Comparison of ENCODE assay signal across 1 cellular context in the genomic region with DNA sequence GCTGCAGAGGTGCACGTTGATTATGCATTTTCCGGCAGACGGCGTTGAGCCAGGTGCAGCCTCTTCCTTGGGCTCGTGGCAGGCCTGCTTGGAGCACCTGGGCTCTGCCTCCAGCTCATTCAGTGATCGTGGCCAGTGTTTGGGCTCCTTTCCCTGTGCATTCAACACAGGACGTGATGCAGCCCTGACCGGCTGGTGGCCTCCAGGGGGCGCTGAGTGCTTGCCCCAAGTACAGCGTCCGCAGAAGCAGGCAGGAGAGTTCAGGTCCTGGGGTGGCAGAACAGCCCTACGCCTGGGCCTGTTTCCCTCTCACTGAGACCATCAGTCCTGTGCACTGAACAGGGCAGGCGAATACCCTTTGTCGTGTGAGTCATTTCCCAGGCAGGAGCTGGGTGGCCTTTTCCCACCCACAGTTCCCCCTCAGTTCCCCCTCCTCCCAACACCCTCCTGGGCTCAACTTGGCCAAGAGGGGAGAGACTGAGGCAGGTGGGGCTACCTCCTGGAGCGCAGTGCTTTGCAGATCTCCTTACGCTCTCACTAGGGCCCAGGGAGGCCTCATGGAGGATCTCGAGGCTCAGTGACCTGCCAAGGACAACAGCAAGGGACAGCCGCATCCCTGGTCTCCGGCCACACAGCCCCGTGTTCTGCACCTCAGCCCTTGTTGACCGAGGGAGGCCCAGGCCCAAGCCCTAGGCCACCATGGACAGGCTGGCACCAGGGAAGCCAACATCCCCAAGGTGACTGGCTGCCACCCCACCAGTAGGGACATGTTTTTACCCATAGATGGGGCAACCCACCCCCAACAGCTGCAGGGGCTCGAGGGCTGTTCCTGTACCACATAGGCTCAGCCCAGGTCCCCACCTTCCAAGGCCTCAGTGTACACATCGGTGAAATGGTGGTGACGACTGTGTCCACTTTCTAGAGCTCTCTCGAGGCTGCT.
TF ChIP-seq lines count a peak whose summit lies in the region.

No MANE protein-coding gene starts in this region.

TF ChIP-seq in HepG2, 621 proteins besides CTCF, POLR2A, EP300 and RAD21 (continued from another document and continues in another):
- TF ChIP-seq, protein P1, sequence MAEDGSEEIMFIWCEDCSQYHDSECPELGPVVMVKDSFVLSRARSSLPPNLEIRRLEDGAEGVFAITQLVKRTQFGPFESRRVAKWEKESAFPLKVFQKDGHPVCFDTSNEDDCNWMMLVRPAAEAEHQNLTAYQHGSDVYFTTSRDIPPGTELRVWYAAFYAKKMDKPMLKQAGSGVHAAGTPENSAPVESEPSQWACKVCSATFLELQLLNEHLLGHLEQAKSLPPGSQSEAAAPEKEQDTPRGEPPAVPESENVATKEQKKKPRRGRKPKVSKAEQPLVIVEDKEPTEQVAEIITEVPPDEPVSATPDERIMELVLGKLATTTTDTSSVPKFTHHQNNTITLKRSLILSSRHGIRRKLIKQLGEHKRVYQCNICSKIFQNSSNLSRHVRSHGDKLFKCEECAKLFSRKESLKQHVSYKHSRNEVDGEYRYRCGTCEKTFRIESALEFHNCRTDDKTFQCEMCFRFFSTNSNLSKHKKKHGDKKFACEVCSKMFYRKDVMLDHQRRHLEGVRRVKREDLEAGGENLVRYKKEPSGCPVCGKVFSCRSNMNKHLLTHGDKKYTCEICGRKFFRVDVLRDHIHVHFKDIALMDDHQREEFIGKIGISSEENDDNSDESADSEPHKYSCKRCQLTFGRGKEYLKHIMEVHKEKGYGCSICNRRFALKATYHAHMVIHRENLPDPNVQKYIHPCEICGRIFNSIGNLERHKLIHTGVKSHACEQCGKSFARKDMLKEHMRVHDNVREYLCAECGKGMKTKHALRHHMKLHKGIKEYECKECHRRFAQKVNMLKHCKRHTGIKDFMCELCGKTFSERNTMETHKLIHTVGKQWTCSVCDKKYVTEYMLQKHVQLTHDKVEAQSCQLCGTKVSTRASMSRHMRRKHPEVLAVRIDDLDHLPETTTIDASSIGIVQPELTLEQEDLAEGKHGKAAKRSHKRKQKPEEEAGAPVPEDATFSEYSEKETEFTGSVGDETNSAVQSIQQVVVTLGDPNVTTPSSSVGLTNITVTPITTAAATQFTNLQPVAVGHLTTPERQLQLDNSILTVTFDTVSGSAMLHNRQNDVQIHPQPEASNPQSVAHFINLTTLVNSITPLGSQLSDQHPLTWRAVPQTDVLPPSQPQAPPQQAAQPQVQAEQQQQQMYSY (CRISPR knock-in tag; IDR thresholded peaks at IDR 0.05), result no peak
- TF ChIP-seq ZNF33A (CRISPR knock-in tag; IDR thresholded peaks at IDR 0.05; ENCODE audit: borderline replicate concordance) (no peak), NFIB (CRISPR knock-in tag; IDR thresholded peaks at IDR 0.05; ENCODE audit: borderline replicate concordance) (no peak), NRL (CRISPR knock-in tag; IDR thresholded peaks at IDR 0.05; ENCODE audit: borderline replicate concordance) (no peak), ZNF331 (CRISPR knock-in tag; IDR thresholded peaks at IDR 0.05) (no peak), MTF2 (CRISPR knock-in tag; IDR thresholded peaks at IDR 0.05; ENCODE audit: borderline replicate concordance) (no peak), SNRNP70 (IDR thresholded peaks at IDR 0.05; ENCODE audit: low read depth, low read length) (no peak), NCOA2 (CRISPR knock-in tag; IDR thresholded peaks at IDR 0.05) (no peak), ZFP82 (CRISPR knock-in tag; IDR thresholded peaks at IDR 0.05; ENCODE audit: borderline replicate concordance) (no peak), ZNF160 (CRISPR knock-in tag; IDR thresholded peaks at IDR 0.05) (no peak), PTBP1 (IDR thresholded peaks at IDR 0.05; ENCODE audit: low read depth, low read length, poor library complexity, severe bottlenecking) (no peak), ARNTL (CRISPR knock-in tag; IDR thresholded peaks at IDR 0.05) (no peak), CAMTA2 (CRISPR knock-in tag; IDR thresholded peaks at IDR 0.05; ENCODE audit: borderline replicate concordance) (no peak), THYN1 (CRISPR knock-in tag; IDR thresholded peaks at IDR 0.05; ENCODE audit: borderline replicate concordance, low read depth) (no peak), MTA1 (CRISPR knock-in tag; IDR thresholded peaks at IDR 0.05; ENCODE audit: borderline replicate concordance) (no peak), HDAC6 (IDR thresholded peaks at IDR 0.05; ENCODE audit: low read depth, low read length) (no peak), MNT (IDR thresholded peaks at IDR 0.05) (no peak), ZSCAN12 (CRISPR knock-in tag; IDR thresholded peaks at IDR 0.05) (no peak), ZNF710 (CRISPR knock-in tag; IDR thresholded peaks at IDR 0.05; ENCODE audit: borderline replicate concordance) (no peak), SMAD9 (CRISPR knock-in tag; IDR thresholded peaks at IDR 0.05) (no peak), FOSL2 (CRISPR knock-in tag; IDR thresholded peaks at IDR 0.05) (no peak), ZKSCAN1 (IDR thresholded peaks at IDR 0.05; ENCODE audit: low read length) (no peak), SAP130 (CRISPR knock-in tag; IDR thresholded peaks at IDR 0.05; ENCODE audit: low read depth) (no peak), NFKBIZ (CRISPR knock-in tag; IDR thresholded peaks at IDR 0.05) (no peak), RNF219 (CRISPR knock-in tag; IDR thresholded peaks at IDR 0.05) (no peak), ZBTB38 (CRISPR knock-in tag; IDR thresholded peaks at IDR 0.05) (peak; percentile 64), ZNF280B (CRISPR knock-in tag; IDR thresholded peaks at IDR 0.05; ENCODE audit: borderline replicate concordance) (peak; percentile 55; the same call in 1 of the 2 replicates), RARA (CRISPR knock-in tag; IDR thresholded peaks at IDR 0.05) (no peak), ZNF101 (CRISPR knock-in tag; IDR thresholded peaks at IDR 0.05; ENCODE audit: borderline replicate concordance, low read depth) (no peak), RFX3 (CRISPR knock-in tag; IDR thresholded peaks at IDR 0.05) (no peak), RORA (CRISPR knock-in tag; IDR thresholded peaks at IDR 0.05) (no peak), SOX5 (CRISPR knock-in tag; IDR thresholded peaks at IDR 0.05; ENCODE audit: borderline replicate concordance) (no peak), PBX3 (CRISPR knock-in tag; IDR thresholded peaks at IDR 0.05; ENCODE audit: borderline replicate concordance) (no peak), BATF2 (CRISPR knock-in tag; IDR thresholded peaks at IDR 0.05) (no peak)
- TF ChIP-seq, protein P2, sequence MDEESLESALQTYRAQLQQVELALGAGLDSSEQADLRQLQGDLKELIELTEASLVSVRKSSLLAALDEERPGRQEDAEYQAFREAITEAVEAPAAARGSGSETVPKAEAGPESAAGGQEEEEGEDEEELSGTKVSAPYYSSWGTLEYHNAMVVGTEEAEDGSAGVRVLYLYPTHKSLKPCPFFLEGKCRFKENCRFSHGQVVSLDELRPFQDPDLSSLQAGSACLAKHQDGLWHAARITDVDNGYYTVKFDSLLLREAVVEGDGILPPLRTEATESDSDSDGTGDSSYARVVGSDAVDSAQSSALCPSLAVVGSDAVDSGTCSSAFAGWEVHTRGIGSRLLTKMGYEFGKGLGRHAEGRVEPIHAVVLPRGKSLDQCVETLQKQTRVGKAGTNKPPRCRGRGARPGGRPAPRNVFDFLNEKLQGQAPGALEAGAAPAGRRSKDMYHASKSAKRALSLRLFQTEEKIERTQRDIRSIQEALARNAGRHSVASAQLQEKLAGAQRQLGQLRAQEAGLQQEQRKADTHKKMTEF (CRISPR knock-in tag; IDR thresholded peaks at IDR 0.05), result 0 out of 2 replicates have a peak, but pooled peaks have one; percentile 21
- TF ChIP-seq, protein P3, sequence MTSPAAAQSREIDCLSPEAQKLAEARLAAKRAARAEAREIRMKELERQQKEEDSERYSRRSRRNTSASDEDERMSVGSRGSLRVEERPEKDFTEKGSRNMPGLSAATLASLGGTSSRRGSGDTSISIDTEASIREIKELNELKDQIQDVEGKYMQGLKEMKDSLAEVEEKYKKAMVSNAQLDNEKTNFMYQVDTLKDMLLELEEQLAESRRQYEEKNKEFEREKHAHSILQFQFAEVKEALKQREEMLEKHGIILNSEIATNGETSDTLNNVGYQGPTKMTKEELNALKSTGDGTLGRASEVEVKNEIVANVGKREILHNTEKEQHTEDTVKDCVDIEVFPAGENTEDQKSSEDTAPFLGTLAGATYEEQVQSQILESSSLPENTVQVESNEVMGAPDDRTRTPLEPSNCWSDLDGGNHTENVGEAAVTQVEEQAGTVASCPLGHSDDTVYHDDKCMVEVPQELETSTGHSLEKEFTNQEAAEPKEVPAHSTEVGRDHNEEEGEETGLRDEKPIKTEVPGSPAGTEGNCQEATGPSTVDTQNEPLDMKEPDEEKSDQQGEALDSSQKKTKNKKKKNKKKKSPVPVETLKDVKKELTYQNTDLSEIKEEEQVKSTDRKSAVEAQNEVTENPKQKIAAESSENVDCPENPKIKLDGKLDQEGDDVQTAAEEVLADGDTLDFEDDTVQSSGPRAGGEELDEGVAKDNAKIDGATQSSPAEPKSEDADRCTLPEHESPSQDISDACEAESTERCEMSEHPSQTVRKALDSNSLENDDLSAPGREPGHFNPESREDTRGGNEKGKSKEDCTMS (CRISPR knock-in tag; conservative IDR thresholded peaks at IDR 0.05), result no peak
- TF ChIP-seq, protein P4, sequence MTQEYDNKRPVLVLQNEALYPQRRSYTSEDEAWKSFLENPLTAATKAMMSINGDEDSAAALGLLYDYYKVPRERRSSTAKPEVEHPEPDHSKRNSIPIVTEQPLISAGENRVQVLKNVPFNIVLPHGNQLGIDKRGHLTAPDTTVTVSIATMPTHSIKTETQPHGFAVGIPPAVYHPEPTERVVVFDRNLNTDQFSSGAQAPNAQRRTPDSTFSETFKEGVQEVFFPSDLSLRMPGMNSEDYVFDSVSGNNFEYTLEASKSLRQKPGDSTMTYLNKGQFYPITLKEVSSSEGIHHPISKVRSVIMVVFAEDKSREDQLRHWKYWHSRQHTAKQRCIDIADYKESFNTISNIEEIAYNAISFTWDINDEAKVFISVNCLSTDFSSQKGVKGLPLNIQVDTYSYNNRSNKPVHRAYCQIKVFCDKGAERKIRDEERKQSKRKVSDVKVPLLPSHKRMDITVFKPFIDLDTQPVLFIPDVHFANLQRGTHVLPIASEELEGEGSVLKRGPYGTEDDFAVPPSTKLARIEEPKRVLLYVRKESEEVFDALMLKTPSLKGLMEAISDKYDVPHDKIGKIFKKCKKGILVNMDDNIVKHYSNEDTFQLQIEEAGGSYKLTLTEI (CRISPR knock-in tag; conservative IDR thresholded peaks at IDR 0.05), result no peak
